In genomic region chr7:75817112-75817511, GRCh38 we compare ENCODE assay signal across 14 cellular contexts. TPM values are rescaled to one million over a fixed set of nuclear protein-coding genes. Genes with fewer than 3 reads are reported as not detected.
"Had no signal": no experiment of that assay in that cellular context is flagged by ENCODE, and none has a peak within 500 bp of the region (broad histone marks: within the 10 kb centered on the region; RNA-seq: fewer than 3 reads in every experiment).

No MANE protein-coding gene starts in this region.

- H3K27ac ChIP-seq: brain microvascular endothelial cell, epithelial cell of prostate, hepatocyte, sigmoid colon, VCaP had no signal

- H3K4me3 ChIP-seq: hepatocyte, sigmoid colon had no signal

- DNase-seq: activated CD4-positive, alpha-beta T cell treated with anti-CD3 and anti-CD28 coated beads for 36 hours; activated CD8-positive, alpha-beta memory T cell treated with anti-CD3 and anti-CD28 coated beads for 24 hours; activated effector memory CD4-positive, alpha-beta T cell treated with anti-CD3 and anti-CD28 coated beads, Interleukin-2, amount 50 U/mL, for 16 hours; activated T-cell treated with anti-CD3 and anti-CD28 coated beads for 4 hours; brain microvascular endothelial cell; effector memory CD8-positive, alpha-beta T cell; nephron progenitor cell; sigmoid colon; stimulated activated CD4-positive, alpha-beta T cell treated with anti-CD3 and anti-CD28 coated beads, Interleukin-12 subunit alpha, Interleukin-12 subunit beta, amount 100 ng/mL, for 4 hours; stimulated activated naive CD4-positive, alpha-beta T cell treated with Interleukin-2 at 50 U/mL for 16 hours; T-helper 9 cell had no signal

- H3K4me2 ChIP-seq: hepatocyte had no signal

- H3K27me3 ChIP-seq: brain microvascular endothelial cell, hepatocyte, sigmoid colon had no signal

- H3K36me3 ChIP-seq: brain microvascular endothelial cell, sigmoid colon had no signal

- H3K4me1 ChIP-seq: sigmoid colon had no signal

- H2AFZ ChIP-seq: hepatocyte had no signal

- H3K9me3 ChIP-seq: sigmoid colon had no signal

RNA-seq across cellular contexts. Expression of gene CCL24, which starts 3.5 kb away (rescaled TPM):
- polyA plus RNA-seq: hepatocyte had no signal
